2 cellular contexts compared by ENCODE assay signal in genomic region chr1:223700942-223701637, GRCh38.
TF ChIP-seq lines count a peak whose summit lies in the region.

No MANE protein-coding gene starts in this region.

TF ChIP-seq in A549, 52 proteins besides CTCF, POLR2A, EP300 and RAD21:
- TF ChIP-seq JUN (IDR thresholded peaks at IDR 0.05) = peak; percentile 83 to 84
- TF ChIP-seq HOXA7 (CRISPR knock-in tag; IDR thresholded peaks at IDR 0.05) = 0 out of 2 replicates have a peak, but pooled peaks have one; percentile 1
- peak; percentile 99 for TF ChIP-seq MAFK (IDR thresholded peaks at IDR 0.05; ENCODE audit: partially characterized antibody)
- no peak for TF ChIP-seq ZNF302 (CRISPR knock-in tag; IDR thresholded peaks at IDR 0.05)
- no peak for TF ChIP-seq BHLHE40 (IDR thresholded peaks at IDR 0.05; ENCODE audit: low read depth, low read length)
- TF ChIP-seq FOXS1 (CRISPR knock-in tag; IDR thresholded peaks at IDR 0.05) = 0 out of 2 replicates have a peak, but pooled peaks have one; percentile 51
- TF ChIP-seq GATA3 (IDR thresholded peaks at IDR 0.05; ENCODE audit: borderline replicate concordance) = peak; percentile 61
- peak; percentile 96 for TF ChIP-seq NFE2L2 (conservative IDR thresholded peaks at IDR 0.05; ENCODE audit: low read length)
- no peak for TF ChIP-seq CBX8 (IDR thresholded peaks at IDR 0.05)
- peak; percentile 63 for TF ChIP-seq FOSL2 (IDR thresholded peaks at IDR 0.05)
- TF ChIP-seq FOSL2 (CRISPR knock-in tag; IDR thresholded peaks at IDR 0.05) = peak; percentile 93
- no peak for TF ChIP-seq ELK1 (IDR thresholded peaks at IDR 0.05; ENCODE audit: low read depth, low read length)
- no peak for TF ChIP-seq TFCP2L1 (CRISPR knock-in tag; IDR thresholded peaks at IDR 0.05)
- peak; percentile 58 for TF ChIP-seq ZFP36 (IDR thresholded peaks at IDR 0.05; ENCODE audit: borderline replicate concordance, partially characterized antibody)
- TF ChIP-seq JUNB (IDR thresholded peaks at IDR 0.05) = peak; percentile 83
- TF ChIP-seq MAX (IDR thresholded peaks at IDR 0.05) = peak; percentile 67
- 0 out of 2 replicates have a peak, but pooled peaks have one; percentile 8 for TF ChIP-seq ZSCAN20 (CRISPR knock-in tag; IDR thresholded peaks at IDR 0.05)
- no peak for TF ChIP-seq MAZ (IDR thresholded peaks at IDR 0.05; ENCODE audit: borderline replicate concordance, low read depth, low read length)
- peak; percentile 55; the same call in 1 of the 2 replicates for TF ChIP-seq E2F6 (IDR thresholded peaks at IDR 0.05; ENCODE audit: borderline replicate concordance, low read depth)
- TF ChIP-seq NPAS2 (CRISPR knock-in tag; IDR thresholded peaks at IDR 0.05; ENCODE audit: borderline replicate concordance) = no peak
- no peak for TF ChIP-seq EHMT2 (IDR thresholded peaks at IDR 0.05; ENCODE audit: low read depth)
- TF ChIP-seq RARB (CRISPR knock-in tag; IDR thresholded peaks at IDR 0.05) = peak; percentile 85
- peak; percentile 70; the same call in 1 of the 3 replicates for TF ChIP-seq BCL3 (IDR thresholded peaks at IDR 0.05)
- TF ChIP-seq HMGXB4 (CRISPR knock-in tag; IDR thresholded peaks at IDR 0.05; ENCODE audit: borderline replicate concordance) = no peak
- no peak for TF ChIP-seq ESRRA (IDR thresholded peaks at IDR 0.05; ENCODE audit: borderline replicate concordance, low read length)
- TF ChIP-seq HES2 (IDR thresholded peaks at IDR 0.05) = no peak
- no peak for TF ChIP-seq HOXB13 (CRISPR knock-in tag; IDR thresholded peaks at IDR 0.05; ENCODE audit: low read depth)
- TF ChIP-seq CEBPB (IDR thresholded peaks at IDR 0.05) = peak in 1 of 2 experiments; percentile 42; a peak in 1 of 4 replicates
- TF ChIP-seq CBX2 (IDR thresholded peaks at IDR 0.05; ENCODE audit: borderline replicate concordance, low read depth) = no peak
- TF ChIP-seq MYC (IDR thresholded peaks at IDR 0.05; ENCODE audit: borderline replicate concordance, low read length) = no peak
- TF ChIP-seq PBX3 (IDR thresholded peaks at IDR 0.05) = peak; percentile 67

TF ChIP-seq in HCT116, 20 proteins besides CTCF, POLR2A, EP300 and RAD21:
- TF ChIP-seq SRF (IDR thresholded peaks at IDR 0.05; ENCODE audit: low read depth) (no peak), SIN3A (IDR thresholded peaks at IDR 0.05; ENCODE audit: low read depth) (no peak), REST (IDR thresholded peaks at IDR 0.05; ENCODE audit: low read depth) (no peak), POLR2AphosphoS5 (IDR thresholded peaks at IDR 0.05; ENCODE audit: low read depth, low read length) (peak; percentile 39), YY1 (IDR thresholded peaks at IDR 0.05; ENCODE audit: extremely low read depth, insufficient replicate concordance, low read depth, low read length) (peak; percentile 43)
